Comparison of ENCODE assay signal across 1 cellular context in genomic region chr17:58394534-58395223, GRCh38.
TF ChIP-seq lines count a peak whose summit lies in the region.

No MANE protein-coding gene starts in this region.

TF ChIP-seq in HepG2, 621 proteins besides CTCF, POLR2A, EP300 and RAD21 (continued from another document):
- TF ChIP-seq MNT (IDR thresholded peaks at IDR 0.05) (0 out of 2 replicates have a peak, but pooled peaks have one; percentile 7), HOXA5 (CRISPR knock-in tag; IDR thresholded peaks at IDR 0.05) (peak; percentile 34; the same call in 1 of the 2 replicates), ZNF780A (CRISPR knock-in tag; IDR thresholded peaks at IDR 0.05) (no peak), GMEB1 (CRISPR knock-in tag; IDR thresholded peaks at IDR 0.05; ENCODE audit: borderline replicate concordance) (peak; percentile 19; the same call in 1 of the 2 replicates)
